15 cellular contexts compared by ENCODE assay signal in genomic region chr11:88206746-88207145, GRCh38. TPM values are rescaled to one million over a fixed set of nuclear protein-coding genes. Genes with fewer than 3 reads are reported as not detected.
DNase-seq lines count a peak whose midpoint lies in the region; ATAC-seq, FAIRE-seq and TF ChIP-seq lines count a peak whose summit lies in the region.
"Had no signal": no experiment of that assay in that cellular context is flagged by ENCODE, and none has a peak within 500 bp of the region (broad histone marks: within the 10 kb centered on the region; RNA-seq: fewer than 3 reads in every experiment).

No MANE protein-coding gene starts in this region.

- ATAC-seq in activated T-cell treated with anti-CD3 and anti-CD28 coated beads, Interleukin-2, amount 50 U/mL, for 4 hours, result peak; percentile 66 to 69
- peak; percentile 83 for ATAC-seq in HG02852 (IDR thresholded peaks at IDR 0.05; ENCODE audit: unreplicated experiment)
- peak; percentile 98 for ATAC-seq in stimulated activated effector memory CD8-positive, alpha-beta T cell treated with anti-CD3 and anti-CD28 coated beads, Interleukin-12 subunit alpha, Interleukin-12 subunit beta, amount 100 ng/mL, for 72 hours
- ATAC-seq: WTC11 had no signal

- H3K36me3 ChIP-seq in bronchial epithelial cell (ENCODE audit: control insufficient read depth, insufficient read depth, low read length), result no peaks in the 10 kb centered on the region
- H3K36me3 ChIP-seq: adrenal gland, spleen, tibial nerve had no signal

- no peaks in the 10 kb centered on the region for H3K4me1 Mint-ChIP-seq in activated T-cell treated with anti-CD3 and anti-CD28 coated beads, Interleukin-2, amount 50 U/mL, for 4 hours (ENCODE audit: low read depth)
- H3K4me1 Mint-ChIP-seq in activated T-cell treated with anti-CD3 and anti-CD28 coated beads, Interleukin-2, amount 50 U/mL, for 24 hours (ENCODE audit: low read depth), result peaks cover 2% of the 10 kb centered on the region
- H3K4me1 Mint-ChIP-seq in stimulated activated effector memory CD8-positive, alpha-beta T cell treated with anti-CD3 and anti-CD28 coated beads, Interleukin-12 subunit alpha, Interleukin-12 subunit beta, amount 100 ng/mL, for 72 hours, result peaks cover 6% of the 10 kb centered on the region
- H3K4me1 Mint-ChIP-seq: WTC11 had no signal

- H3K36me3 Mint-ChIP-seq in activated T-cell treated with anti-CD3 and anti-CD28 coated beads, Interleukin-2, amount 50 U/mL, for 4 hours (ENCODE audit: insufficient read depth), result no peaks in the 10 kb centered on the region
- H3K36me3 Mint-ChIP-seq in activated T-cell treated with anti-CD3 and anti-CD28 coated beads, Interleukin-2, amount 50 U/mL, for 24 hours (ENCODE audit: low read depth), result no peaks in the 10 kb centered on the region
- no peaks in the 10 kb centered on the region for H3K36me3 Mint-ChIP-seq in stimulated activated effector memory CD8-positive, alpha-beta T cell treated with anti-CD3 and anti-CD28 coated beads, Interleukin-12 subunit alpha, Interleukin-12 subunit beta, amount 100 ng/mL, for 72 hours
- H3K36me3 Mint-ChIP-seq: WTC11 had no signal

- TF ChIP-seq CTCF in bronchial epithelial cell (IDR thresholded peaks at IDR 0.05; ENCODE audit: insufficient read depth, low read length, severe bottlenecking), result no peak

- FAIRE-seq in bronchial epithelial cell (lab: Jason Lieb, UNC), result no peak
- FAIRE-seq: A204.1 had no signal

- H3K27ac Mint-ChIP-seq in activated T-cell treated with anti-CD3 and anti-CD28 coated beads, Interleukin-2, amount 50 U/mL, for 24 hours, result no peak overlapping the region
- H3K27ac Mint-ChIP-seq in stimulated activated effector memory CD8-positive, alpha-beta T cell treated with anti-CD3 and anti-CD28 coated beads, Interleukin-12 subunit alpha, Interleukin-12 subunit beta, amount 100 ng/mL, for 72 hours, result no peak overlapping the region
- H3K27ac Mint-ChIP-seq: WTC11 had no signal

- H3K9me3 Mint-ChIP-seq in activated T-cell treated with anti-CD3 and anti-CD28 coated beads, Interleukin-2, amount 50 U/mL, for 4 hours, result no peaks in the 10 kb centered on the region
- H3K9me3 Mint-ChIP-seq in activated T-cell treated with anti-CD3 and anti-CD28 coated beads, Interleukin-2, amount 50 U/mL, for 24 hours, result no peaks in the 10 kb centered on the region
- no peaks in the 10 kb centered on the region for H3K9me3 Mint-ChIP-seq in stimulated activated effector memory CD8-positive, alpha-beta T cell treated with anti-CD3 and anti-CD28 coated beads, Interleukin-12 subunit alpha, Interleukin-12 subunit beta, amount 100 ng/mL, for 72 hours
- H3K9me3 Mint-ChIP-seq: WTC11 had no signal

- no peak overlapping the region for H3K4me3 ChIP-seq in bronchial epithelial cell (ENCODE audit: low read depth, low read length)
- H3K4me3 ChIP-seq: adrenal gland, spleen, tibial nerve had no signal

- in situ Hi-C loops in KBM-7 (cut with MboI; ENCODE audit: low pct_unique_long_range_greater_than_20kb, low sequenced_read_pairs), result no loop called here

- DNase-seq in activated T-cell treated with anti-CD3 and anti-CD28 coated beads, Interleukin-2, amount 50 U/mL, for 4 hours, result no peak
- no peak for DNase-seq in activated T-cell treated with anti-CD3 and anti-CD28 coated beads, Interleukin-2, amount 50 U/mL, for 24 hours
- DNase-seq in bronchial epithelial cell (ENCODE audit: low read depth) (peak; percentile 51), DMS79 (lab: John Stamatoyannopoulos, UW) (no peak), KBM-7 (no peak), putamen (ENCODE audit: low spot score) (no peak)
- DNase-seq in stimulated activated effector memory CD8-positive, alpha-beta T cell treated with anti-CD3 and anti-CD28 coated beads, Interleukin-12 subunit alpha, Interleukin-12 subunit beta, amount 100 ng/mL, for 72 hours (ENCODE audit: low spot score in 2 of 2), result no peak
- DNase-seq: adrenal gland, NCI-H1105 treated with DMSO at 0.1 percent for 48 hours, OCI-M1, spleen had no signal

- no peaks in the 10 kb centered on the region for H3K27me3 Mint-ChIP-seq in activated T-cell treated with anti-CD3 and anti-CD28 coated beads, Interleukin-2, amount 50 U/mL, for 4 hours (ENCODE audit: low read depth)
- H3K27me3 Mint-ChIP-seq in activated T-cell treated with anti-CD3 and anti-CD28 coated beads, Interleukin-2, amount 50 U/mL, for 24 hours, result no peaks in the 10 kb centered on the region

- no peak overlapping the region for H3K4me3 Mint-ChIP-seq in activated T-cell treated with anti-CD3 and anti-CD28 coated beads, Interleukin-2, amount 50 U/mL, for 4 hours
- no peak overlapping the region for H3K4me3 Mint-ChIP-seq in activated T-cell treated with anti-CD3 and anti-CD28 coated beads, Interleukin-2, amount 50 U/mL, for 24 hours
- no peak overlapping the region for H3K4me3 Mint-ChIP-seq in stimulated activated effector memory CD8-positive, alpha-beta T cell treated with anti-CD3 and anti-CD28 coated beads, Interleukin-12 subunit alpha, Interleukin-12 subunit beta, amount 100 ng/mL, for 72 hours
- H3K4me3 Mint-ChIP-seq: WTC11 had no signal

- H3K27me3 ChIP-seq in bronchial epithelial cell (ENCODE audit: control insufficient read depth, insufficient read depth, low read length), result no peaks in the 10 kb centered on the region
- H3K27me3 ChIP-seq: adrenal gland, spleen, tibial nerve had no signal

RNA-seq across cellular contexts. Expression of gene RAB38, which starts 31.5 kb away (rescaled TPM):
- total RNA-seq in activated T-cell treated with anti-CD3 and anti-CD28 coated beads, Interleukin-2, amount 50 U/mL, for 4 hours, result 1 to 10 TPM in 2 of 3 donors, under 1 TPM in 1; 0.92 to 2.8 (median 1.9) TPM
- total RNA-seq in bronchial epithelial cell, result 192 and 403 TPM in 2 replicates

Comparison
In these comparisons a context has a peak if more than half of its experiments do, and no peak if none do; other contexts are left out.
1. RNA of gene RAB38, which starts 31.5 kb away (total RNA-seq): 192 to 403 TPM in bronchial epithelial cell; 0.92 to 2.8 TPM in activated T-cell treated with anti-CD3 and anti-CD28 coated beads, Interleukin-2, amount 50 U/mL, for 4 hours; every median in the first group is over 10 times any median in the second.
2. Peak in every context shown above with its lines, with median percentiles within 50 percentile points of each other: ATAC-seq.